ENCODE assay signal across 12 cellular contexts in genomic region chr17:55341432-55341831, GRCh38.
DNase-seq lines count a peak whose midpoint lies in the region; ATAC-seq and TF ChIP-seq lines count a peak whose summit lies in the region.
"Had no signal": no experiment of that assay in that cellular context is flagged by ENCODE, and none has a peak within 500 bp of the region (broad histone marks: within the 10 kb centered on the region; RNA-seq: fewer than 3 reads in every experiment).

No MANE protein-coding gene starts in this region.

- no peak overlapping the region for H3K27ac Mint-ChIP-seq in activated CD8-positive, alpha-beta T cell treated with anti-CD3 and anti-CD28 coated beads for 36 hours
- H3K27ac Mint-ChIP-seq in activated CD8-positive, alpha-beta T cell treated with anti-CD3 and anti-CD28 coated beads, Interleukin-2, amount 10 ng/mL, durations not matched to agents 7 days and 5 days = no peak overlapping the region
- H3K27ac Mint-ChIP-seq in HFFc6 = no peak overlapping the region

- H3K9me3 Mint-ChIP-seq in activated CD8-positive, alpha-beta T cell treated with anti-CD3 and anti-CD28 coated beads for 36 hours = peaks cover 5% of the 10 kb centered on the region
- peaks cover 12% of the 10 kb centered on the region for H3K9me3 Mint-ChIP-seq in activated CD8-positive, alpha-beta T cell treated with anti-CD3 and anti-CD28 coated beads, Interleukin-2, amount 10 ng/mL, durations not matched to agents 7 days and 5 days (ENCODE audit: insufficient read depth)
- H3K9me3 Mint-ChIP-seq in HFFc6 = no peaks in the 10 kb centered on the region; the same call in none of the 2 replicates

- POLR2A ChIA-PET in activated CD8-positive, alpha-beta T cell treated with anti-CD3 and anti-CD28 coated beads for 36 hours (lab: Charles Lee) = no interaction called here
- POLR2A ChIA-PET in activated CD8-positive, alpha-beta T cell treated with anti-CD3 and anti-CD28 coated beads, Interleukin-2, amount 10 ng/mL, durations not matched to agents 7 days and 5 days (lab: Charles Lee) = no interaction called here

- ATAC-seq in activated CD8-positive, alpha-beta T cell treated with anti-CD3 and anti-CD28 coated beads for 36 hours = peak; percentile 49
- ATAC-seq in activated CD8-positive, alpha-beta T cell treated with anti-CD3 and anti-CD28 coated beads, Interleukin-2, amount 10 ng/mL, durations not matched to agents 7 days and 5 days = no peak
- ATAC-seq: A549, Panc1 had no signal

- no peaks in the 10 kb centered on the region for H3K36me3 Mint-ChIP-seq in activated CD8-positive, alpha-beta T cell treated with anti-CD3 and anti-CD28 coated beads for 36 hours (ENCODE audit: low read depth)
- H3K36me3 Mint-ChIP-seq in activated CD8-positive, alpha-beta T cell treated with anti-CD3 and anti-CD28 coated beads, Interleukin-2, amount 10 ng/mL, durations not matched to agents 7 days and 5 days (ENCODE audit: low read depth) = peaks cover 20% of the 10 kb centered on the region
- no peaks in the 10 kb centered on the region for H3K36me3 Mint-ChIP-seq in HFFc6 (ENCODE audit: low read depth)

- CTCF ChIA-PET in activated CD8-positive, alpha-beta T cell treated with anti-CD3 and anti-CD28 coated beads for 36 hours (lab: Charles Lee) = no interaction called here
- CTCF ChIA-PET in activated CD8-positive, alpha-beta T cell treated with anti-CD3 and anti-CD28 coated beads, Interleukin-2, amount 10 ng/mL, durations not matched to agents 7 days and 5 days (lab: Charles Lee) = interaction anchor here (0.8 kb wide), 1 partner anchor 173 kb away, joined by 3 read pairs; no protein-coding TSS in a partner anchor

- peaks cover 20% of the 10 kb centered on the region for H3K27me3 Mint-ChIP-seq in activated CD8-positive, alpha-beta T cell treated with anti-CD3 and anti-CD28 coated beads for 36 hours
- peaks cover 16% of the 10 kb centered on the region for H3K27me3 Mint-ChIP-seq in activated CD8-positive, alpha-beta T cell treated with anti-CD3 and anti-CD28 coated beads, Interleukin-2, amount 10 ng/mL, durations not matched to agents 7 days and 5 days (ENCODE audit: low read depth)
- H3K27me3 Mint-ChIP-seq in HFFc6 (ENCODE audit: insufficient read depth) = peaks cover 19% of the 10 kb centered on the region

- peaks cover 32% of the 10 kb centered on the region for H3K4me1 Mint-ChIP-seq in activated CD8-positive, alpha-beta T cell treated with anti-CD3 and anti-CD28 coated beads for 36 hours (ENCODE audit: low read depth)
- H3K4me1 Mint-ChIP-seq in activated CD8-positive, alpha-beta T cell treated with anti-CD3 and anti-CD28 coated beads, Interleukin-2, amount 10 ng/mL, durations not matched to agents 7 days and 5 days (ENCODE audit: low read depth) = peaks cover 57% of the 10 kb centered on the region
- H3K4me1 Mint-ChIP-seq in HFFc6 (ENCODE audit: low read depth) = no peaks in the 10 kb centered on the region; the same call in 1 of the 2 replicates

- H3K4me3 Mint-ChIP-seq in activated CD8-positive, alpha-beta T cell treated with anti-CD3 and anti-CD28 coated beads for 36 hours = no peak overlapping the region
- H3K4me3 Mint-ChIP-seq in activated CD8-positive, alpha-beta T cell treated with anti-CD3 and anti-CD28 coated beads, Interleukin-2, amount 10 ng/mL, durations not matched to agents 7 days and 5 days = no peak overlapping the region
- H3K4me3 Mint-ChIP-seq in HFFc6 = no peak overlapping the region

- TF ChIP-seq CTCF in activated CD8-positive, alpha-beta T cell treated with anti-CD3 and anti-CD28 coated beads for 36 hours (IDR thresholded peaks at IDR 0.05) = no peak
- no peak for TF ChIP-seq CTCF in HFFc6 (IDR thresholded peaks at IDR 0.05)

- DNase-seq in activated CD8-positive, alpha-beta T cell treated with anti-CD3 and anti-CD28 coated beads for 36 hours = no peak
- no peak for DNase-seq in activated CD8-positive, alpha-beta T cell treated with anti-CD3 and anti-CD28 coated beads, Interleukin-2, amount 10 ng/mL, durations not matched to agents 7 days and 5 days
- DNase-seq in HFFc6 (peak; percentile 5), SW480 (ENCODE audit: low spot score) (peak; percentile 56), renal cortical epithelial cell (ENCODE audit: low read depth) (peak; percentile 45), NOMO-1 treated with dmso at 0.1 percent for 144 hours (lab: John Stamatoyannopoulos, UW; ENCODE audit: unreplicated experiment) (no peak), CD1c-positive myeloid dendritic cell (ENCODE audit: extremely low spot score) (no peak), NCI-H69 (lab: John Stamatoyannopoulos, UW) (no peak)
- DNase-seq: NCI-H2107, retina had no signal

- intact Hi-C loops in activated CD8-positive, alpha-beta T cell treated with anti-CD3 and anti-CD28 coated beads for 36 hours (cut with micrococcal nuclease) = no loop called here

Comparison
In these comparisons a context has a peak if more than half of its experiments do, and no peak if none do; other contexts are left out.
1. DNase-seq: peak in HFFc6 (single experiment), SW480 (single experiment) and renal cortical epithelial cell (single experiment); none in activated CD8-positive, alpha-beta T cell treated with anti-CD3 and anti-CD28 coated beads for 36 hours (single experiment), activated CD8-positive, alpha-beta T cell treated with anti-CD3 and anti-CD28 coated beads, Interleukin-2, amount 10 ng/mL, durations not matched to agents 7 days and 5 days (single experiment), NOMO-1 treated with dmso at 0.1 percent for 144 hours (single experiment), CD1c-positive myeloid dendritic cell (single experiment) and NCI-H69 (single experiment).